24 cellular contexts compared by ENCODE assay signal in the genomic region with DNA sequence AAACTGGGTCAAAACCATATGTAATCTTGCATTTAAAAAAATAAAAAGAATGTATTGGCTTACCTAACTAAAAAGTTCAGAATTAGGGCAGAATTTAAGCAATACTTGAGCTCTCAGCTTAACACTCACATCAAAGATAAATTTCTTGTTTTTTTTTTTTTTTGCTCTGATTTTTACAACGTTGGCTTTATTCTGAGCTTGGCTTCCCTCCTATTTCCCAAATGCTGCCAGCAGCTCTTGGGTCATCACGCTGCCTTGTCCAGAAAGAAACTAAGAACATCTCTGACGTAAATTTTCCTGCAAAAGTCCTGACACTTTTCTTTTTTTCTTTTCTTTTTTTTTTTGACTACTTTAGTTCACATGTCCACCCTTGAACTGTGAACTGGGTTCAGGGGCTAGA.
A peak's percentile ranks its signal among the peaks of the same experiment; 100 is the strongest.
DNase-seq lines count a peak whose midpoint lies in the region; ATAC-seq and TF ChIP-seq lines count a peak whose summit lies in the region.
"Had no signal": no experiment of that assay in that cellular context is flagged by ENCODE, and none has a peak within 500 bp of the region (broad histone marks: within the 10 kb centered on the region; RNA-seq: fewer than 3 reads in every experiment).

No MANE protein-coding gene starts in this region.

- no peak for TF ChIP-seq RAD21 in SK-N-SH (IDR thresholded peaks at IDR 0.05; ENCODE audit: low read length)

- peaks cover 50% of the 10 kb centered on the region for H3K4me1 ChIP-seq in adipocyte (ENCODE audit: control insufficient read depth, insufficient read depth, low read length)
- peaks cover 0 to 25% (median 7%) of the 10 kb centered on the region in 3 donors for H3K4me1 ChIP-seq in gastroesophageal sphincter
- peaks cover 0 to 37% (median 20%) of the 10 kb centered on the region in 5 donors for H3K4me1 ChIP-seq in subcutaneous abdominal adipose tissue (ENCODE audit: control insufficient read depth in 5 of 5, insufficient read depth in 5 of 5, low read length in 5 of 5)
- H3K4me1 ChIP-seq in SK-N-SH (ENCODE audit: control insufficient read depth in 1 of 2, insufficient read depth in 2 of 2, low read depth in 1 of 2, low read length in 1 of 2): no peaks in the 10 kb centered on the region; a peak in 1 of 4 replicates
- H3K4me1 ChIP-seq: parathyroid adenoma, SJCRH30, thyroid gland had no signal

- DNase-seq in adipocyte (ENCODE audit: low read depth): no peak
- peak; percentile 16 for DNase-seq in mucosa of gallbladder (ENCODE audit: low spot score)
- no peak for DNase-seq in SK-N-SH
- no peak for DNase-seq in activated gamma-delta T cell (lab: John Stamatoyannopoulos, UW)
- no peak for DNase-seq in NCI-H128 (lab: John Stamatoyannopoulos, UW; ENCODE audit: unreplicated experiment)
- DNase-seq: activated CD8-positive, alpha-beta T cell treated with anti-CD3 and anti-CD28 coated beads for 36 hours; activated naive CD8-positive, alpha-beta T cell treated with anti-CD3 and anti-CD28 coated beads, Interleukin-2, amount 10 ng/mL, durations not matched to agents 7 days and 5 days; activated T-cell treated with anti-CD3 and anti-CD28 coated beads, Interleukin-2, amount 50 U/mL, for 72 hours; CD4-positive, alpha-beta memory T cell; central memory CD4-positive, alpha-beta T cell; DMS53; effector CD8-positive, alpha-beta T cell; kidney glomerular epithelial cell; NCI-H1105 treated with DMSO at 0.1 percent for 48 hours; NCI-H2171; NCI-H748 treated with DMSO at 0.1 percent for 48 hours; OCI-M1; SJCRH30; T-helper 2 cell had no signal

- no peaks in the 10 kb centered on the region for H3K9me2 ChIP-seq in SK-N-SH

- H3F3A ChIP-seq in SK-N-SH (replicated peaks; ENCODE audit: insufficient read depth): peaks cover 9% of the 10 kb centered on the region

- peak overlapping the region; percentile 63 to 96 (median 70) for H3K27ac ChIP-seq in gastroesophageal sphincter
- peak overlapping the region; percentile 83 for H3K27ac ChIP-seq in subcutaneous abdominal adipose tissue (ENCODE audit: low read depth, low read length)
- H3K27ac ChIP-seq in SK-N-SH (ENCODE audit: low read depth in 2 of 2, low read length in 1 of 2): no peak overlapping the region
- H3K27ac ChIP-seq: parathyroid adenoma, SJCRH30 had no signal

- no peak for TF ChIP-seq POLR2A in gastroesophageal sphincter (IDR thresholded peaks at IDR 0.05)

- CTCF ChIA-PET in SK-N-SH (lab: Yijun Ruan, JAX): no interaction called here

- POLR2A ChIA-PET in SK-N-SH (lab: Yijun Ruan, JAX): no interaction called here

- H3K4me3 ChIP-seq in adipocyte (ENCODE audit: low read length): no peak overlapping the region
- no peak overlapping the region for H3K4me3 ChIP-seq in gastroesophageal sphincter
- H3K4me3 ChIP-seq in subcutaneous abdominal adipose tissue (ENCODE audit: low read depth in 1 of 5, low read length in 5 of 5): no peak overlapping the region
- H3K4me3 ChIP-seq in SK-N-SH (ENCODE audit: low read depth in 2 of 2, low read length in 1 of 2): no peak overlapping the region
- H3K4me3 ChIP-seq: SJCRH30, thyroid gland had no signal

- H3K4me2 ChIP-seq in SK-N-SH: no peak overlapping the region

- H3K79me2 ChIP-seq in SK-N-SH (ENCODE audit: insufficient read depth): no peaks in the 10 kb centered on the region
- H3K79me2 ChIP-seq: parathyroid adenoma had no signal

- H3K9ac ChIP-seq in adipocyte (ENCODE audit: low read length) (peak overlapping the region; percentile 45), subcutaneous abdominal adipose tissue (ENCODE audit: low read length in 5 of 5) (peak overlapping the region in 1 of 5 donors; percentile 75), SK-N-SH (no peak overlapping the region)
- H3K9ac ChIP-seq: parathyroid adenoma had no signal

- H2AFZ ChIP-seq in SK-N-SH (ENCODE audit: low read depth): no peak overlapping the region
- H2AFZ ChIP-seq: parathyroid adenoma had no signal

- no peaks in the 10 kb centered on the region for H4K20me1 ChIP-seq in SK-N-SH (ENCODE audit: insufficient read depth)

- H3K36me3 ChIP-seq in adipocyte (ENCODE audit: control insufficient read depth, insufficient read depth, low read length, severe bottlenecking) (no peaks in the 10 kb centered on the region), gastroesophageal sphincter (no peaks in the 10 kb centered on the region), subcutaneous abdominal adipose tissue (ENCODE audit: control insufficient read depth in 5 of 5, insufficient read depth in 5 of 5, low read length in 5 of 5) (no peaks in the 10 kb centered on the region), SK-N-SH (replicated peaks in 1 of 2; ENCODE audit: control insufficient read depth in 1 of 2, insufficient read depth in 2 of 2, low read length in 1 of 2) (no peaks in the 10 kb centered on the region)
- H3K36me3 ChIP-seq: SJCRH30, thyroid gland had no signal

- 28 to 42% methylated on average over 3 of the region's 3 CpGs for WGBS in gastroesophageal sphincter (ENCODE audit: low coverage in 1 of 2), 2 donors
- 78% methylated on average over 3 of the region's 3 CpGs for WGBS in SK-N-SH (ENCODE audit: low lambda C conversion rate)

- H3K27me3 ChIP-seq in adipocyte (replicated peaks; ENCODE audit: control insufficient read depth, insufficient read depth, low read length): no peaks in the 10 kb centered on the region
- no peaks in the 10 kb centered on the region for H3K27me3 ChIP-seq in gastroesophageal sphincter
- H3K27me3 ChIP-seq in subcutaneous abdominal adipose tissue (ENCODE audit: control insufficient read depth in 5 of 5, insufficient read depth in 4 of 5, low read length in 5 of 5): no peaks in the 10 kb centered on the region
- no peaks in the 10 kb centered on the region for H3K27me3 ChIP-seq in SK-N-SH (ENCODE audit: insufficient read depth)
- H3K27me3 ChIP-seq: SJCRH30, thyroid gland had no signal

- no peak for TF ChIP-seq CTCF in gastroesophageal sphincter (IDR thresholded peaks at IDR 0.05)
- no peak for TF ChIP-seq CTCF in SK-N-SH (IDR thresholded peaks at IDR 0.05)

- ATAC-seq in gastroesophageal sphincter (peak; percentile 79), HG02884 (IDR thresholded peaks at IDR 0.05; ENCODE audit: unreplicated experiment) (no peak)
- ATAC-seq: activated CD8-positive, alpha-beta T cell treated with anti-CD3 and anti-CD28 coated beads for 36 hours; activated T-cell treated with anti-CD3 and anti-CD28 coated beads, Interleukin-2, amount 50 U/mL, for 72 hours had no signal

- H3K9me3 ChIP-seq in adipocyte (ENCODE audit: control insufficient read depth, low read length): peaks cover 8% of the 10 kb centered on the region
- H3K9me3 ChIP-seq in gastroesophageal sphincter: peaks cover 0 to 11% (median 0%) of the 10 kb centered on the region in 3 donors
- H3K9me3 ChIP-seq in subcutaneous abdominal adipose tissue (ENCODE audit: control insufficient read depth in 5 of 5, low read length in 5 of 5): peaks cover 2 to 17% (median 13%) of the 10 kb centered on the region in 5 donors
- peaks cover 6% of the 10 kb centered on the region for H3K9me3 ChIP-seq in SK-N-SH
- H3K9me3 ChIP-seq: thyroid gland had no signal

- TF ChIP-seq EP300 in gastroesophageal sphincter (IDR thresholded peaks at IDR 0.05) (peak; percentile 31), SK-N-SH (IDR thresholded peaks at IDR 0.05; ENCODE audit: borderline replicate concordance in 1 of 2, low read depth in 1 of 2, low read length in 1 of 2) (no peak)

TF ChIP-seq in SK-N-SH, 30 proteins besides CTCF, POLR2A, EP300 and RAD21:
- TF ChIP-seq YY1 (IDR thresholded peaks at IDR 0.05; ENCODE audit: low read depth) (no peak), JUND (IDR thresholded peaks at IDR 0.05) (no peak), TAF1 (IDR thresholded peaks at IDR 0.05; ENCODE audit: borderline replicate concordance, low read depth, low read length) (no peak), MEF2A (IDR thresholded peaks at IDR 0.05; ENCODE audit: borderline replicate concordance, low read depth) (no peak)
- TF ChIP-seq, protein P1, sequence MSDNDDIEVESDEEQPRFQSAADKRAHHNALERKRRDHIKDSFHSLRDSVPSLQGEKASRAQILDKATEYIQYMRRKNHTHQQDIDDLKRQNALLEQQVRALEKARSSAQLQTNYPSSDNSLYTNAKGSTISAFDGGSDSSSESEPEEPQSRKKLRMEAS (IDR thresholded peaks at IDR 0.05; ENCODE audit: low read depth): no peak

Comparison
In these comparisons a context has a peak if more than half of its experiments do, and no peak if none do; other contexts are left out.
1. H3K27ac ChIP-seq: peak in gastroesophageal sphincter (4 of 4) and subcutaneous abdominal adipose tissue (single experiment); none in SK-N-SH (0 of 2).